In genomic region chr18:79353238-79353637, GRCh38 we compare ENCODE assay signal across 12 cellular contexts. TPM values are rescaled to one million over a fixed set of nuclear protein-coding genes. Genes with fewer than 3 reads are reported as not detected.
A peak's percentile ranks its signal among the peaks of the same experiment; 100 is the strongest.
DNase-seq lines count a peak whose midpoint lies in the region; ATAC-seq and TF ChIP-seq lines count a peak whose summit lies in the region.
"Had no signal": no experiment of that assay in that cellular context is flagged by ENCODE, and none has a peak within 500 bp of the region (broad histone marks: within the 10 kb centered on the region; RNA-seq: fewer than 3 reads in every experiment).

No MANE protein-coding gene starts in this region.

- H3K9ac ChIP-seq in PC-3 (ENCODE audit: low read length) = no peak overlapping the region

- peak; percentile 18 for TF ChIP-seq CTCF in GM13977 (IDR thresholded peaks at IDR 0.05; ENCODE audit: extremely low read depth, insufficient read depth, missing control alignments)
- peak; percentile 54 for TF ChIP-seq CTCF in PC-3 (conservative IDR thresholded peaks at IDR 0.05; ENCODE audit: low read depth, low read length)
- peak; percentile 45 for TF ChIP-seq CTCF in fibroblast of villous mesenchyme (IDR thresholded peaks at IDR 0.05; ENCODE audit: insufficient read depth, low read depth, low read length)

- no peaks in the 10 kb centered on the region for H3F3A ChIP-seq in PC-3 (ENCODE audit: low read length, unreplicated experiment)

- H3K79me2 ChIP-seq in PC-3 (ENCODE audit: low read length) = no peaks in the 10 kb centered on the region

- no peak for DNase-seq in GM13977 (ENCODE audit: low spot score)
- DNase-seq in PC-3 = peak; percentile 28
- DNase-seq in fibroblast of villous mesenchyme (ENCODE audit: low read depth) = peak; percentile 4
- DNase-seq in pons (ENCODE audit: low spot score) = peak; percentile 66
- DNase-seq in NCI-H2029 (lab: John Stamatoyannopoulos, UW) = no peak
- no peak for DNase-seq in LoVo (ENCODE audit: low spot score)
- DNase-seq: activated CD4-positive, alpha-beta memory T cell treated with anti-CD3 and anti-CD28 coated beads, Interleukin-2, amount 10 ng/mL, durations not matched to agents 7 days and 5 days; adrenal gland; left cardiac atrium; NCI-H2081 had no signal

- H4K20me1 ChIP-seq in PC-3 (ENCODE audit: low read length) = no peaks in the 10 kb centered on the region

- in situ Hi-C loops in GM13977 (cut with MboI; ENCODE audit: low pct_unique_long_range_greater_than_20kb, low sequenced_read_pairs, unreplicated experiment) = no loop called here

- H3K4me1 ChIP-seq in PC-3 (ENCODE audit: insufficient read depth, low read length) = no peaks in the 10 kb centered on the region
- H3K4me1 ChIP-seq: adrenal gland, SJSA1 had no signal

- no peaks in the 10 kb centered on the region for H3K9me3 ChIP-seq in PC-3 (ENCODE audit: low read length)
- H3K9me3 ChIP-seq: adrenal gland, SJSA1 had no signal

- BruUV-seq in PC-3 (replicated peaks; lab: Mats Ljungman, UMichigan) = no TSS peak

- CTCF ChIA-PET in PC-3 (lab: Charles Lee) = no interaction called here

- ATAC-seq in PC-3 = peak; percentile 57; the same call in 1 of the 2 replicates
- no peak for ATAC-seq in GM21576 (IDR thresholded peaks at IDR 0.05; ENCODE audit: unreplicated experiment)
- ATAC-seq: left cardiac atrium had no signal

- intact Hi-C loops in PC-3 (cut with micrococcal nuclease) = no loop called here

- no peaks in the 10 kb centered on the region for H3K27me3 ChIP-seq in PC-3 (ENCODE audit: low read length)
- H3K27me3 ChIP-seq: adrenal gland, SJSA1 had no signal

- no peak overlapping the region for H2AFZ ChIP-seq in PC-3 (ENCODE audit: low read length)

- H3K9me2 ChIP-seq in PC-3 (replicated peaks; ENCODE audit: low read length) = no peaks in the 10 kb centered on the region

- H3K4me2 ChIP-seq in PC-3 (ENCODE audit: low read length) = no peak overlapping the region

- POLR2A ChIA-PET in PC-3 (lab: Charles Lee; ENCODE audit: unreplicated experiment) = no interaction called here

- H3K27ac ChIP-seq in PC-3 (ENCODE audit: low read length) = no peak overlapping the region
- H3K27ac ChIP-seq: adrenal gland, SJSA1 had no signal

- H3K36me3 ChIP-seq in PC-3 (ENCODE audit: low read depth, low read length) = no peaks in the 10 kb centered on the region
- H3K36me3 ChIP-seq: SJSA1 had no signal

- H3K4me3 ChIP-seq in PC-3 (ENCODE audit: low read length) (no peak overlapping the region), fibroblast of villous mesenchyme (ENCODE audit: low read depth, low read length) (no peak overlapping the region)
- H3K4me3 ChIP-seq: adrenal gland, SJSA1 had no signal

RNA-seq across cellular contexts. Expression of gene NFATC1, which starts 42.5 kb away (rescaled TPM):
- total RNA-seq in PC-3 (2014; rRNA removed) = 5.9 and 9.8 TPM in 2 replicates
- 0.43 and 1.3 TPM in 2 replicates for total RNA-seq in fibroblast of villous mesenchyme

Comparison
In these comparisons a context has a peak if more than half of its experiments do, and no peak if none do; other contexts are left out.
1. DNase-seq: peak in PC-3 (single experiment), fibroblast of villous mesenchyme (single experiment) and pons (single experiment); none in GM13977 (single experiment), NCI-H2029 (single experiment) and LoVo (single experiment).
2. Peak in every context shown above with its lines, with median percentiles within 50 percentile points of each other: CTCF ChIP-seq.